In genomic region chr16:13560151-13560550, GRCh38 we compare ENCODE assay signal across 15 cellular contexts.
DNase-seq lines count a peak whose midpoint lies in the region; ATAC-seq and TF ChIP-seq lines count a peak whose summit lies in the region.
"Had no signal": no experiment of that assay in that cellular context is flagged by ENCODE, and none has a peak within 500 bp of the region (broad histone marks: within the 10 kb centered on the region; RNA-seq: fewer than 3 reads in every experiment).

No MANE protein-coding gene starts in this region.

- POLR2A ChIA-PET in OCI-LY7 (lab: Charles Lee), result no interaction called here

- 0 out of 2 replicates have a peak overlapping the region, but pooled peaks have one; percentile 33 for H2AFZ ChIP-seq in OCI-LY7 (ENCODE audit: low read length)

- H3K4me1 ChIP-seq in OCI-LY7 (ENCODE audit: insufficient read depth, low read length, poor library complexity, severe bottlenecking) (no peaks in the 10 kb centered on the region), esophagus muscularis mucosa (no peaks in the 10 kb centered on the region)

- TF ChIP-seq EP300 in esophagus muscularis mucosa (IDR thresholded peaks at IDR 0.05), result no peak

- H3K4me3 Mint-ChIP-seq in activated naive CD4-positive, alpha-beta T cell treated with anti-CD3 and anti-CD28 coated beads, Interleukin-2, amount 50 U/mL, for 24 hours, result no peak overlapping the region
- H3K4me3 Mint-ChIP-seq: B cell; CD4-positive, alpha-beta memory T cell had no signal

- no peaks in the 10 kb centered on the region for H3K9me2 ChIP-seq in OCI-LY7 (ENCODE audit: insufficient read depth, low read length)

- peak overlapping the region; percentile 47 for H3K27ac Mint-ChIP-seq in activated naive CD4-positive, alpha-beta T cell treated with anti-CD3 and anti-CD28 coated beads, Interleukin-2, amount 50 U/mL, for 24 hours
- H3K27ac Mint-ChIP-seq: B cell; CD4-positive, alpha-beta memory T cell had no signal

- H3K4me3 ChIP-seq in OCI-LY7 (ENCODE audit: low read depth, low read length, poor library complexity, severe bottlenecking) (no peak overlapping the region), esophagus muscularis mucosa (no peak overlapping the region)

- BruUV-seq in OCI-LY7 (replicated peaks; lab: Mats Ljungman, UMichigan), result no TSS peak

- CTCF ChIA-PET in OCI-LY7 (lab: Charles Lee; ENCODE audit: unreplicated experiment), result no interaction called here

- peaks cover 16% of the 10 kb centered on the region for H3K9me3 Mint-ChIP-seq in activated naive CD4-positive, alpha-beta T cell treated with anti-CD3 and anti-CD28 coated beads, Interleukin-2, amount 50 U/mL, for 24 hours

- H3K27me3 ChIP-seq in esophagus muscularis mucosa, result peaks cover 0 to 2% (median 0%) of the 10 kb centered on the region in 4 donors

- ATAC-seq in left lobe of liver (no peak), HG02642 (IDR thresholded peaks at IDR 0.05; ENCODE audit: poor library complexity, unreplicated experiment) (no peak)
- ATAC-seq: HCT116 had no signal

- intact Hi-C loops in OCI-LY7 (cut with micrococcal nuclease; ENCODE audit: unreplicated experiment) (no loop called here), esophagus muscularis mucosa (cut with DNase I) (no loop called here)

- peak overlapping the region; percentile 3; the same call in 1 of the 2 replicates for H3K4me2 ChIP-seq in OCI-LY7 (ENCODE audit: low read length)

- H3K36me3 ChIP-seq in OCI-LY7 (ENCODE audit: insufficient read depth, low read length) (no peaks in the 10 kb centered on the region), esophagus muscularis mucosa (no peaks in the 10 kb centered on the region)

- no peak for TF ChIP-seq POLR2A in esophagus muscularis mucosa (IDR thresholded peaks at IDR 0.05; ENCODE audit: low read depth)

- H4K20me1 ChIP-seq in OCI-LY7 (ENCODE audit: insufficient read depth, low read length), result no peaks in the 10 kb centered on the region

- WGBS in esophagus muscularis mucosa, result 76% methylated on average over 5 of the region's 5 CpGs

- no peak overlapping the region for H3K27ac ChIP-seq in OCI-LY7 (ENCODE audit: low read depth, low read length, poor library complexity, severe bottlenecking)
- H3K27ac ChIP-seq in esophagus muscularis mucosa (replicated peaks in 1 of 4), result no peak overlapping the region

- no peaks in the 10 kb centered on the region for H3K4me1 Mint-ChIP-seq in activated naive CD4-positive, alpha-beta T cell treated with anti-CD3 and anti-CD28 coated beads, Interleukin-2, amount 50 U/mL, for 24 hours
- H3K4me1 Mint-ChIP-seq: B cell; CD4-positive, alpha-beta memory T cell had no signal

- H3K9me3 ChIP-seq in OCI-LY7 (ENCODE audit: low read length), result no peaks in the 10 kb centered on the region
- no peaks in the 10 kb centered on the region for H3K9me3 ChIP-seq in esophagus muscularis mucosa

- H3K79me2 ChIP-seq in OCI-LY7 (ENCODE audit: insufficient read depth, low read depth, low read length), result no peaks in the 10 kb centered on the region

- no peaks in the 10 kb centered on the region for H3K36me3 Mint-ChIP-seq in activated naive CD4-positive, alpha-beta T cell treated with anti-CD3 and anti-CD28 coated beads, Interleukin-2, amount 50 U/mL, for 24 hours
- H3K36me3 Mint-ChIP-seq: CD4-positive, alpha-beta memory T cell had no signal

- DNase-seq in activated naive CD4-positive, alpha-beta T cell (lab: John Stamatoyannopoulos, UW), result no peak
- DNase-seq in OCI-LY7 (ENCODE audit: low spot score) (no peak), esophagus muscularis mucosa (ENCODE audit: extremely low spot score) (peak; percentile 83), left lobe of liver (ENCODE audit: low spot score) (no peak), GDM1 (lab: John Stamatoyannopoulos, UW) (no peak)
- DNase-seq: 8988T; C1 segment of cervical spinal cord; CD4-positive, alpha-beta memory T cell; DMS153; DMS79 treated with DMSO at 0.1 percent for 48 hours; EL had no signal

- TF ChIP-seq CTCF in OCI-LY7 (conservative IDR thresholded peaks at IDR 0.05; ENCODE audit: low read length) (no peak), esophagus muscularis mucosa (IDR thresholded peaks at IDR 0.05) (no peak)

- peaks cover 4% of the 10 kb centered on the region for H3K27me3 Mint-ChIP-seq in activated naive CD4-positive, alpha-beta T cell treated with anti-CD3 and anti-CD28 coated beads, Interleukin-2, amount 50 U/mL, for 24 hours
- H3K27me3 Mint-ChIP-seq: B cell had no signal
